Comparison of ENCODE assay signal across 8 cellular contexts in genomic region chr17:66348605-66349165, GRCh38. TPM values are rescaled to one million over a fixed set of nuclear protein-coding genes. Genes with fewer than 3 reads are reported as not detected.
DNase-seq lines count a peak whose midpoint lies in the region; ATAC-seq lines count a peak whose summit lies in the region.

No MANE protein-coding gene starts in this region.

- ATAC-seq in activated T-cell treated with anti-CD3 and anti-CD28 coated beads, Interleukin-2, amount 50 U/mL, for 72 hours (replicated peaks in 1 of 2), result peak; percentile 77
- peak; percentile 75 for ATAC-seq in left lobe of liver
- ATAC-seq in HG03378 (IDR thresholded peaks at IDR 0.05; ENCODE audit: unreplicated experiment), result no peak
- no peak for ATAC-seq in HG02623 (IDR thresholded peaks at IDR 0.05; ENCODE audit: unreplicated experiment)

- peak overlapping the region; percentile 34 for H3K27ac Mint-ChIP-seq in activated T-cell treated with anti-CD3 and anti-CD28 coated beads, Interleukin-2, amount 50 U/mL, for 72 hours

- DNase-seq in COR-L47 (lab: John Stamatoyannopoulos, UW) (peak; percentile 2), Kasumi-1 (lab: John Stamatoyannopoulos, UW) (peak; percentile 52 to 57), left lobe of liver (ENCODE audit: low spot score) (no peak), GM19240 (ENCODE audit: insufficient read length, low spot score) (no peak)
- peak in 1 of 2 donors; percentile 42 for DNase-seq in activated T-cell treated with anti-CD3 and anti-CD28 coated beads, Interleukin-2, amount 50 U/mL, for 72 hours
- no peak for DNase-seq in stimulated activated CD8-positive, alpha-beta memory T cell treated with anti-CD3 and anti-CD28 coated beads, Interleukin-4, amount 100 ng/mL, for 48 hours

- H3K4me1 Mint-ChIP-seq in activated T-cell treated with anti-CD3 and anti-CD28 coated beads, Interleukin-2, amount 50 U/mL, for 72 hours (ENCODE audit: low read depth), result peaks cover 76% of the 10 kb centered on the region

- peaks cover under 1 to 2% of the 10 kb centered on the region in 2 donors for H3K36me3 Mint-ChIP-seq in activated T-cell treated with anti-CD3 and anti-CD28 coated beads, Interleukin-2, amount 50 U/mL, for 72 hours (ENCODE audit: insufficient read depth in 2 of 2)

- no peaks in the 10 kb centered on the region for H3K9me3 Mint-ChIP-seq in activated T-cell treated with anti-CD3 and anti-CD28 coated beads, Interleukin-2, amount 50 U/mL, for 72 hours

- peak overlapping the region; percentile 51 for H3K4me3 Mint-ChIP-seq in activated T-cell treated with anti-CD3 and anti-CD28 coated beads, Interleukin-2, amount 50 U/mL, for 72 hours

- H3K27me3 Mint-ChIP-seq in activated T-cell treated with anti-CD3 and anti-CD28 coated beads, Interleukin-2, amount 50 U/mL, for 72 hours (ENCODE audit: low read depth), result no peaks in the 10 kb centered on the region

RNA-seq across cellular contexts. Expression of gene PRKCA, which starts 46.3 kb away (rescaled TPM):
- total RNA-seq in activated T-cell treated with anti-CD3 and anti-CD28 coated beads, Interleukin-2, amount 50 U/mL, for 72 hours, result 100 to 1,000 TPM; 126 to 138 TPM
- total RNA-seq in left lobe of liver, result 21.2 TPM

Comparison
In these comparisons a context has a peak if more than half of its experiments do, and no peak if none do; other contexts are left out.
1. DNase-seq: peak in COR-L47 (single experiment) and Kasumi-1 (2 of 2); none in left lobe of liver (single experiment), GM19240 (single experiment) and stimulated activated CD8-positive, alpha-beta memory T cell treated with anti-CD3 and anti-CD28 coated beads, Interleukin-4, amount 100 ng/mL, for 48 hours (single experiment).
2. ATAC-seq: peak in activated T-cell treated with anti-CD3 and anti-CD28 coated beads, Interleukin-2, amount 50 U/mL, for 72 hours (2 of 2) and left lobe of liver (single experiment); none in HG03378 (single experiment) and HG02623 (single experiment).